In the genomic region with DNA sequence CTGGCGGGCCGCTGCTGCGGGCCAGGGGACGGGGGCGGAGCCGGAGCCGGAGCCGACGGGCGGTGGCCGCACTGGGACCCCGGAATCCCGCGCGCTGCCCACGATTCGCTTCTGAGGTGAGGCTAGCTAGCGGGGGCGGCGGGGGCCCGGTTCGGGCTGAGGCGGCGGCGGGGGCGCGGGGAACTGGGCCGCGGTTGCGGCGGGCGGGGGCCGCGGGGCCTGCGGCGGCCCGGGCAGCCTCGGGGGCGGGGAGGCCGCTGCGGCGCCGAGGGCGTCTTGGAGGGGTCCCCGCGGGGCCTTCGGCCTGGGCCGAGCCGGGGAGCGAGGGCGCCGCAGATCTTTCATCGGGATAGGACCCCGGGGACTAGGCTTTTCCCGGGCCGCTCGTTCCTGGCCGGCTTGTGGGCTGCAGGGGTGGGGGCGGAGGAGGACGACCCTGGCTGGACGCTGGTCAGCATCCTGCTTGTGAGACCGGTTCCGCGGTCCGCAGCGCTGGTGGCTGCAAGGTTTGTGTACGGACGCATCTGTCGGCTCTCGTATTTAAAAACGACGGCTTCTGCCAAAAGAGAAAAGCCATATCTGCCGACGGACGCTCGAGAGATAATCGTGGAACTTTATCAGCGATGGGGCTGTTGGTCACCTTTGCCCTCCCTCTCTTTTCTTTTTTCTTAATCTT, we compare ENCODE assay signal across 8 cellular contexts. TPM values are rescaled to one million over a fixed set of nuclear protein-coding genes. Genes with fewer than 3 reads are reported as not detected.
A peak's percentile ranks its signal among the peaks of the same experiment; 100 is the strongest.
DNase-seq lines count a peak whose midpoint lies in the region; ATAC-seq, FAIRE-seq and TF ChIP-seq lines count a peak whose summit lies in the region.

No MANE protein-coding gene starts in this region.

- TF ChIP-seq POLR2A in GM12892 (IDR thresholded peaks at IDR 0.05; ENCODE audit: low read depth, low read length), result no peak

- no peaks in the 10 kb centered on the region for H3K27me3 Mint-ChIP-seq in effector memory CD8-positive, alpha-beta T cell

- H3K27ac Mint-ChIP-seq in effector memory CD8-positive, alpha-beta T cell, result peak overlapping the region; percentile 77 to 90

- DNase-seq in GM12892 (ENCODE audit: insufficient read length) (peak; percentile 14), RWPE2 (ENCODE audit: low spot score) (no peak), midbrain (lab: John Stamatoyannopoulos, UW) (peak; percentile 32), upper lobe of right lung (peak; percentile 82), H4 (ENCODE audit: low spot score) (no peak), NCI-H2029 (lab: John Stamatoyannopoulos, UW) (no peak)
- DNase-seq in effector memory CD8-positive, alpha-beta T cell, result no peak

- intact Hi-C loops in upper lobe of right lung (cut with DNase I), result loop anchor here (10.0 kb wide), 2 partner anchors 79 to 91 kb away; no protein-coding TSS in a partner anchor

- H3K9me3 ChIP-seq in RWPE2 (ENCODE audit: severe bottlenecking) (no peaks in the 10 kb centered on the region), upper lobe of right lung (no peaks in the 10 kb centered on the region)

- H3K27ac ChIP-seq in RWPE2 (ENCODE audit: poor library complexity, severe bottlenecking), result peak overlapping the region; percentile 50
- H3K27ac ChIP-seq in upper lobe of right lung, result peak overlapping the region; percentile 97

- no peak for FAIRE-seq in GM12892 (lab: Jason Lieb, UNC)

- H3K4me1 ChIP-seq in RWPE2 (ENCODE audit: insufficient read depth, poor library complexity, severe bottlenecking), result peaks cover 9% of the 10 kb centered on the region
- H3K4me1 ChIP-seq in upper lobe of right lung, result peaks cover 41% of the 10 kb centered on the region

- H3K27me3 ChIP-seq in RWPE2 (ENCODE audit: insufficient read depth, poor library complexity, severe bottlenecking) (no peaks in the 10 kb centered on the region), upper lobe of right lung (no peaks in the 10 kb centered on the region)

- H3K4me3 ChIP-seq in RWPE2 (ENCODE audit: severe bottlenecking) (peak overlapping the region; percentile 86), upper lobe of right lung (peak overlapping the region; percentile 82)

- no peak for TF ChIP-seq CTCF in RWPE2 (IDR thresholded peaks at IDR 0.05; ENCODE audit: poor library complexity, severe bottlenecking)
- no peak for TF ChIP-seq CTCF in upper lobe of right lung (IDR thresholded peaks at IDR 0.05)

- H3K4me1 Mint-ChIP-seq in effector memory CD8-positive, alpha-beta T cell (ENCODE audit: low read depth in 2 of 2), result peaks cover 42 to 50% of the 10 kb centered on the region in 2 donors

- peak overlapping the region; percentile 86 to 88 for H3K4me3 Mint-ChIP-seq in effector memory CD8-positive, alpha-beta T cell

- ATAC-seq in HG02678 (IDR thresholded peaks at IDR 0.05; ENCODE audit: unreplicated experiment) (peak; percentile 9), RWPE2 (ENCODE audit: low read depth) (peak; percentile 3; the same call in 2 of the 3 replicates), upper lobe of right lung (peak; percentile 44)
- no peak for ATAC-seq in effector memory CD8-positive, alpha-beta T cell (replicated peaks)

- peaks cover 0 to 8% of the 10 kb centered on the region in 2 donors for H3K9me3 Mint-ChIP-seq in effector memory CD8-positive, alpha-beta T cell

- peaks cover 28% of the 10 kb centered on the region for H3K36me3 Mint-ChIP-seq in effector memory CD8-positive, alpha-beta T cell (ENCODE audit: insufficient read depth)

- H3K36me3 ChIP-seq in RWPE2 (ENCODE audit: low read depth), result no peaks in the 10 kb centered on the region
- no peaks in the 10 kb centered on the region for H3K36me3 ChIP-seq in upper lobe of right lung

RNA-seq across cellular contexts. Expression of a gene that starts 0.4 kb away (rescaled TPM):
- 77.1 TPM for polyA plus RNA-seq in GM12892 (2012; ENCODE audit: missing spikeins)
- total RNA-seq in upper lobe of right lung, result 286 TPM
- 117 and 125 TPM in 2 replicates for total RNA-seq in H4 (2014; rRNA removed; shearing (Covaris generic))

RNA-seq across cellular contexts. Expression of a gene that starts 51.2 kb away (rescaled TPM):
- polyA plus RNA-seq in GM12892 (2012; ENCODE audit: missing spikeins), result 27.8 TPM
- 99.0 TPM for total RNA-seq in upper lobe of right lung
- total RNA-seq in H4 (2014; rRNA removed; shearing (Covaris generic)), result 10.9 and 17.7 TPM in 2 replicates

Comparison
In these comparisons a context has a peak if more than half of its experiments do, and no peak if none do; other contexts are left out.
1. DNase-seq: peak in GM12892 (single experiment), midbrain (single experiment) and upper lobe of right lung (single experiment); none in RWPE2 (single experiment), effector memory CD8-positive, alpha-beta T cell (0 of 3), H4 (single experiment) and NCI-H2029 (single experiment).